ENCODE assay signal across 8 cellular contexts in the genomic region with DNA sequence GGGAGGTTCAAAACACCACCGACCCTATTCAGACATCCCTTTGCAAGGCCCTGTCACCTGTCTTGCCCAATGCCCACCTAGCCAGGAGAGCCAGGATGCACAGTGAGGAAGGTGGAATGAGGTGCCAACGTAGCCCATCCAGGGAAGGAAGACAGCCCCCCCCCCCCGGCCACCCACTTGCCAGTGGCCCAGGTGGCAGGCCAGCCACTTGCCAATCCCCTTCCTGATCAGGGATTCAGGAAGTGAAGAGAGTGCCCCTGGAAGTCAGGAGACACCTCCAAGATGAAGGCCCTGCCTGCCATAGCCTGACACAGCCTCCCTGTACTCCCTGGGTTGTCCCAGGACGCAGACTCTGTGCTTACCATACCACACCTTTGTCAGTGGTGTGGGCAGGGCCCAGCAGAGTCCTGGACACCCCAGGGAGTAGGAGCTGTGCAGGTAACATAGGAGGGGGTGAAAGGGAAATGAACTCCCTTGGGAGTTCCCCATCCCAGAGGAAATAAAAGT. TPM values are rescaled to one million over a fixed set of nuclear protein-coding genes. Genes with fewer than 3 reads are reported as not detected.
DNase-seq lines count a peak whose midpoint lies in the region; ATAC-seq and TF ChIP-seq lines count a peak whose summit lies in the region.

No MANE protein-coding gene starts in this region.

- H3K27ac ChIP-seq in MM.1S (ENCODE audit: low read length), result peak overlapping the region; percentile 54; the same call in 1 of the 2 replicates
- H3K27ac ChIP-seq in esophagus squamous epithelium, result peak overlapping the region; percentile 56 to 83 (median 73)
- peak overlapping the region; percentile 74 for H3K27ac ChIP-seq in skeletal muscle tissue (ENCODE audit: low read depth, low read length)

- peaks cover 24% of the 10 kb centered on the region for H3K4me1 ChIP-seq in MM.1S (ENCODE audit: low read length)
- peaks cover 37 to 78% (median 44%) of the 10 kb centered on the region in 3 donors for H3K4me1 ChIP-seq in esophagus squamous epithelium
- H3K4me1 ChIP-seq in skeletal muscle tissue (ENCODE audit: control insufficient read depth in 3 of 3, insufficient read depth in 3 of 3, low read length in 3 of 3), result peaks cover 26 to 43% (median 42%) of the 10 kb centered on the region in 3 donors

- H3K4me3 ChIP-seq in MM.1S (ENCODE audit: low read length) (peak overlapping the region; percentile 69), esophagus squamous epithelium (peak overlapping the region; percentile 30 to 71 (median 53)), skeletal muscle tissue (ENCODE audit: low read length in 3 of 3) (peak overlapping the region; percentile 77 to 91 (median 84))

- peak; percentile 2 for ATAC-seq in GM19324 (IDR thresholded peaks at IDR 0.05; ENCODE audit: low FRiP score, unreplicated experiment)
- no peak for ATAC-seq in GM18519 (IDR thresholded peaks at IDR 0.05; ENCODE audit: low FRiP score, unreplicated experiment)

- 80% methylated on average over 1 of the region's 4 CpGs; no CpG with 5 or more reads in 1 of the 2 donors for WGBS in esophagus squamous epithelium, 2 donors

- peak overlapping the region; percentile 91 for H3K4me2 ChIP-seq in MM.1S (ENCODE audit: low read depth, low read length)

- H3K27me3 ChIP-seq in MM.1S (replicated peaks; ENCODE audit: insufficient read depth, low read length) (no peaks in the 10 kb centered on the region), esophagus squamous epithelium (peaks cover 0 to 13% (median 0%) of the 10 kb centered on the region in 4 donors), skeletal muscle tissue (ENCODE audit: control insufficient read depth in 3 of 3, insufficient read depth in 3 of 3, low read length in 3 of 3) (no peaks in the 10 kb centered on the region)

- no peak for TF ChIP-seq POLR2A in esophagus squamous epithelium (IDR thresholded peaks at IDR 0.05)

- H2AFZ ChIP-seq in MM.1S (ENCODE audit: low read length), result peak overlapping the region; percentile 66

- H3K9me3 ChIP-seq in MM.1S (replicated peaks; ENCODE audit: insufficient read depth, low read length), result no peaks in the 10 kb centered on the region
- no peaks in the 10 kb centered on the region for H3K9me3 ChIP-seq in esophagus squamous epithelium
- H3K9me3 ChIP-seq in skeletal muscle tissue (ENCODE audit: control insufficient read depth in 3 of 3, low read length in 3 of 3), result no peaks in the 10 kb centered on the region

- no peaks in the 10 kb centered on the region for H3K36me3 ChIP-seq in MM.1S (replicated peaks; ENCODE audit: insufficient read depth, low read length)
- no peaks in the 10 kb centered on the region for H3K36me3 ChIP-seq in esophagus squamous epithelium
- H3K36me3 ChIP-seq in skeletal muscle tissue (ENCODE audit: control insufficient read depth in 3 of 3, insufficient read depth in 3 of 3, low read length in 3 of 3), result no peaks in the 10 kb centered on the region

- TF ChIP-seq CTCF in MM.1S (IDR thresholded peaks at IDR 0.05; ENCODE audit: low read length), result no peak
- no peak for TF ChIP-seq CTCF in esophagus squamous epithelium (IDR thresholded peaks at IDR 0.05)

- no peaks in the 10 kb centered on the region for H4K20me1 ChIP-seq in MM.1S (ENCODE audit: insufficient read depth, low read length)

- H3K9ac ChIP-seq in MM.1S (ENCODE audit: low read length) (peak overlapping the region; percentile 59; the same call in 1 of the 2 replicates), skeletal muscle tissue (ENCODE audit: low read depth in 1 of 3, low read length in 3 of 3) (peak overlapping the region; percentile 83 to 96 (median 83))

- no peaks in the 10 kb centered on the region for H3K79me2 ChIP-seq in MM.1S (ENCODE audit: low read length)

- no peak for DNase-seq in MM.1S
- no peak for DNase-seq in esophagus squamous epithelium (lab: John Stamatoyannopoulos, UW)
- DNase-seq in COLO829 (ENCODE audit: low spot score), result no peak
- no peak for DNase-seq in HUDEP-2 (lab: John Stamatoyannopoulos, UW; ENCODE audit: unreplicated experiment in 76 of 76)
- no peak for DNase-seq in NCI-H774 (lab: John Stamatoyannopoulos, UW)

- peaks cover 19% of the 10 kb centered on the region for H3F3A ChIP-seq in MM.1S (ENCODE audit: insufficient read depth, low read length)

- H3K9me2 ChIP-seq in MM.1S (replicated peaks; ENCODE audit: insufficient read depth, low read length), result no peaks in the 10 kb centered on the region

- intact Hi-C loops in esophagus squamous epithelium (cut with DNase I), result no loop called here

RNA-seq across cellular contexts. Expression of a gene that starts 54.7 kb away (rescaled TPM):
- total RNA-seq in esophagus squamous epithelium (10 to 100 TPM; 41.7 to 60.3 (median 53.6) TPM), skeletal muscle tissue (57.4 TPM)

RNA-seq across cellular contexts. Expression of a gene that starts 54.8 kb away (rescaled TPM):
- 10 to 100 TPM; 27.8 to 56.3 (median 45.5) TPM for total RNA-seq in esophagus squamous epithelium
- 11.5 TPM for total RNA-seq in skeletal muscle tissue
